ENCODE assay signal across 27 cellular contexts in the genomic region with DNA sequence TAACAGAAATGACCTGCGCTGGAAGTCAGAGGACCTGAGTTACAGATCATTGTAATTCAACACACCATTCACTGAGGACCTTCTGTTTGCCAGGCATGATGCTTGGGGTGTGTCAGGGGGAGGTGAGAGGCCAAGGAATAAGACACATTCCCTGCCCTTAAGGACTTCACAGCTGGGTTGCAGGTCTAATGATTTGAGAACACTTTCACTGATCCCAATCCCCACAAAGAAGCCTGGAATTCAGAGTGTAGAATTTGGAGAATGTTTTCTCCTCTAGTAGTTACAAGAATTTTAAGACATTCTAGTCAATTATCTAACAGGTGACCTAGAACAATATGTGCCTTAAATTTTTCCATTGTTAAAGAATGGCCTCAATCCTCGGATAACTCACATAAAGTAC.
"Had no signal": no experiment of that assay in that cellular context is flagged by ENCODE, and none has a peak within 500 bp of the region (broad histone marks: within the 10 kb centered on the region; RNA-seq: fewer than 3 reads in every experiment).

No MANE protein-coding gene starts in this region.

- H3K4me3 ChIP-seq: adrenal gland, SJCRH30 had no signal

- H3K4me1 ChIP-seq: adrenal gland had no signal

- H3K9me3 ChIP-seq: adrenal gland, SK-N-SH had no signal

- DNase-seq: activated CD4-positive, alpha-beta T cell treated with anti-CD3 and anti-CD28 coated beads for 4 hours; activated CD8-positive, alpha-beta memory T cell treated with anti-CD3 and anti-CD28 coated beads, Interleukin-2, amount 50 U/mL, for 4 hours; activated CD8-positive, alpha-beta T cell treated with anti-CD3 and anti-CD28 coated beads for 36 hours; activated naive CD4-positive, alpha-beta T cell treated with anti-CD3 and anti-CD28 coated beads, Interleukin-2, amount 50 U/mL, for 16 hours; activated naive CD8-positive, alpha-beta T cell treated with anti-CD3 and anti-CD28 coated beads, Interleukin-2, amount 10 ng/mL, durations not matched to agents 7 days and 5 days; activated T-cell treated with anti-CD3 and anti-CD28 coated beads, Interleukin-2, amount 50 U/mL, for 72 hours; adrenal gland; anterior cingulate cortex; NCI-H1092; NCI-H1417; NCI-H2029; NCI-H2107; NCI-H2171 treated with DMSO at 0.1 percent for 48 hours; NCI-H226; NCI-H510A; NCI-H526 treated with DMSO at 0.1 percent for 48 hours; NCI-H82; OCI-M1; Right ventricle myocardium superior; SJCRH30; SK-N-SH; T-helper 1 cell had no signal

- H3K4me3 Mint-ChIP-seq: activated CD8-positive, alpha-beta T cell treated with anti-CD3 and anti-CD28 coated beads for 36 hours; activated naive CD8-positive, alpha-beta T cell treated with anti-CD3 and anti-CD28 coated beads, Interleukin-2, amount 10 ng/mL, durations not matched to agents 7 days and 5 days; activated T-cell treated with anti-CD3 and anti-CD28 coated beads, Interleukin-2, amount 50 U/mL, for 72 hours had no signal

- H3K4me2 ChIP-seq: KMS-11, SK-N-SH had no signal

- H3K36me3 ChIP-seq: adrenal gland, SJCRH30 had no signal

- H3K4me1 Mint-ChIP-seq: activated naive CD8-positive, alpha-beta T cell treated with anti-CD3 and anti-CD28 coated beads, Interleukin-2, amount 10 ng/mL, durations not matched to agents 7 days and 5 days had no signal

- H3K27ac Mint-ChIP-seq: activated CD8-positive, alpha-beta T cell treated with anti-CD3 and anti-CD28 coated beads for 36 hours; activated naive CD8-positive, alpha-beta T cell treated with anti-CD3 and anti-CD28 coated beads, Interleukin-2, amount 10 ng/mL, durations not matched to agents 7 days and 5 days; activated T-cell treated with anti-CD3 and anti-CD28 coated beads, Interleukin-2, amount 50 U/mL, for 72 hours; activated T-helper 2 cell treated with anti-CD3 and anti-CD28 coated beads, Interferon-gamma antibody, Interleukin-2, Interleukin-4, amounts not matched to agents 10 μg/mL and 5 μg/mL and 100 μg/mL, durations not matched to agents 14 hours and 24 hours and 36 hours had no signal

- H3K27ac ChIP-seq: adrenal gland, KMS-11, RWPE1, SJCRH30, VCaP had no signal

- H3K27me3 ChIP-seq: adrenal gland, SJCRH30 had no signal

- ATAC-seq: activated CD8-positive, alpha-beta T cell treated with anti-CD3 and anti-CD28 coated beads for 36 hours; activated T-cell treated with anti-CD3 and anti-CD28 coated beads, Interleukin-2, amount 50 U/mL, for 72 hours; Panc1 had no signal

- H3K9ac ChIP-seq: KMS-11, SK-N-SH had no signal

- H3K9me3 Mint-ChIP-seq: activated T-helper 2 cell treated with anti-CD3 and anti-CD28 coated beads, Interferon-gamma antibody, Interleukin-2, Interleukin-4, amounts not matched to agents 10 μg/mL and 5 μg/mL and 100 μg/mL, durations not matched to agents 14 hours and 24 hours and 36 hours had no signal
